16 cellular contexts compared by ENCODE assay signal in the genomic region with DNA sequence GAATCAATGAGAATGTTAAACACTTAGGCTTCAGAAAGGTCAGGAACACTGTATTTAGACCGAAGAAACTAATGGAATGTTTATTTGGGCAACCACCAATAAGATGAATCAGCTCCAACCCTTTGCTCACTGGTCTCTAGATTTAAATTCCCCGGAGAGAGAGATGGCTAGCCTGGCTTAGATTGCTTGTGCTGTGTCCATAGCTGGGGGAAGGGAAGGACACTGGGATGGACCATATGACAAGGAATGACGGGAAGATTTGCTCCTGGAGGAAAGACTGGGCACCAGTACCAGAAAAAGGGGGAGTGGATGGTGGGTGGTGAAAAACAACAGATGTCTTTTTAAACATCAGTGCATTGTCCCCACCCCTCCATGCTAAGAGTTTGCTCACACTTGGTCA.
DNase-seq lines count a peak whose midpoint lies in the region; ATAC-seq and TF ChIP-seq lines count a peak whose summit lies in the region.
"Had no signal": no experiment of that assay in that cellular context is flagged by ENCODE, and none has a peak within 500 bp of the region (broad histone marks: within the 10 kb centered on the region; RNA-seq: fewer than 3 reads in every experiment).

No MANE protein-coding gene starts in this region.

- in situ Hi-C loops in brain microvascular endothelial cell (cut with HindIII; ENCODE audit: low pct_ligation_motif_present, low sequenced_read_pairs): no loop called here
- in situ Hi-C loops in HAP-1 (cut with MboI; ENCODE audit: low sequenced_read_pairs): no loop called here

- H3K9me3 ChIP-seq in HAP-1 (no peaks in the 10 kb centered on the region), A673 (ENCODE audit: low read depth, low read length, poor library complexity, severe bottlenecking) (no peaks in the 10 kb centered on the region)
- H3K9me3 ChIP-seq: BE2C, SJSA1 had no signal

- peaks cover 32% of the 10 kb centered on the region for H3K4me1 ChIP-seq in ACC112 (ENCODE audit: control insufficient read depth, insufficient read depth, low read length, unreplicated experiment)
- H3K4me1 ChIP-seq in HAP-1: no peaks in the 10 kb centered on the region
- no peaks in the 10 kb centered on the region for H3K4me1 ChIP-seq in A673 (ENCODE audit: insufficient read depth, low read length, poor library complexity, severe bottlenecking)

- no peaks in the 10 kb centered on the region for H3K9me3 Mint-ChIP-seq in activated CD4-positive, alpha-beta memory T cell treated with anti-CD3 and anti-CD28 coated beads for 36 hours
- H3K9me3 Mint-ChIP-seq in activated CD8-positive, alpha-beta T cell treated with anti-CD3 and anti-CD28 coated beads for 36 hours: no peaks in the 10 kb centered on the region
- H3K9me3 Mint-ChIP-seq: endodermal cell had no signal

- peak overlapping the region; percentile 82 for H2AFZ ChIP-seq in ACC112 (ENCODE audit: low read length, unreplicated experiment)

- H3K27ac ChIP-seq in ACC112 (ENCODE audit: low read depth, low read length) (peak overlapping the region; percentile 79), brain microvascular endothelial cell (no peak overlapping the region), A673 (ENCODE audit: low read depth, low read length, poor library complexity, severe bottlenecking) (no peak overlapping the region)
- H3K27ac ChIP-seq: KMS-11, SJSA1 had no signal

- H3K27ac Mint-ChIP-seq in activated CD4-positive, alpha-beta memory T cell treated with anti-CD3 and anti-CD28 coated beads for 36 hours: no peak overlapping the region
- no peak overlapping the region for H3K27ac Mint-ChIP-seq in activated CD8-positive, alpha-beta T cell treated with anti-CD3 and anti-CD28 coated beads for 36 hours
- H3K27ac Mint-ChIP-seq: endodermal cell, progenitor cell of endocrine pancreas had no signal

- H3K36me3 Mint-ChIP-seq in activated CD4-positive, alpha-beta memory T cell treated with anti-CD3 and anti-CD28 coated beads for 36 hours: no peaks in the 10 kb centered on the region
- no peaks in the 10 kb centered on the region for H3K36me3 Mint-ChIP-seq in activated CD8-positive, alpha-beta T cell treated with anti-CD3 and anti-CD28 coated beads for 36 hours (ENCODE audit: low read depth)

- H3K4me3 ChIP-seq in ACC112 (ENCODE audit: low read depth, low read length): peak overlapping the region; percentile 44; the same call in 1 of the 2 replicates
- H3K4me3 ChIP-seq in brain microvascular endothelial cell (ENCODE audit: low read depth, low read length): no peak overlapping the region
- H3K4me3 ChIP-seq in HAP-1: no peak overlapping the region
- H3K4me3 ChIP-seq in A673 (ENCODE audit: low read depth, low read length, poor library complexity, severe bottlenecking): no peak overlapping the region
- H3K4me3 ChIP-seq: SJSA1 had no signal

- CTCF ChIA-PET in activated CD4-positive, alpha-beta memory T cell treated with anti-CD3 and anti-CD28 coated beads for 36 hours (lab: Charles Lee): no interaction called here
- CTCF ChIA-PET in activated CD8-positive, alpha-beta T cell treated with anti-CD3 and anti-CD28 coated beads for 36 hours (lab: Charles Lee): no interaction called here
- CTCF ChIA-PET in A673 (lab: Charles Lee): no interaction called here

- no peak for ATAC-seq in activated CD8-positive, alpha-beta T cell treated with anti-CD3 and anti-CD28 coated beads for 36 hours

- intact Hi-C loops in activated CD4-positive, alpha-beta memory T cell treated with anti-CD3 and anti-CD28 coated beads for 36 hours (cut with micrococcal nuclease): no loop called here
- intact Hi-C loops in activated CD8-positive, alpha-beta T cell treated with anti-CD3 and anti-CD28 coated beads for 36 hours (cut with micrococcal nuclease): no loop called here
- intact Hi-C loops in A673 (cut with micrococcal nuclease; ENCODE audit: unreplicated experiment): no loop called here

- H3K27me3 Mint-ChIP-seq in activated CD4-positive, alpha-beta memory T cell treated with anti-CD3 and anti-CD28 coated beads for 36 hours: peaks cover 6% of the 10 kb centered on the region
- H3K27me3 Mint-ChIP-seq in activated CD8-positive, alpha-beta T cell treated with anti-CD3 and anti-CD28 coated beads for 36 hours: peaks cover 7% of the 10 kb centered on the region
- H3K27me3 Mint-ChIP-seq: progenitor cell of endocrine pancreas had no signal

- no peak for TF ChIP-seq CTCF in brain microvascular endothelial cell (IDR thresholded peaks at IDR 0.05; ENCODE audit: low read depth, low read length, missing control alignments)
- no peak for TF ChIP-seq CTCF in activated CD8-positive, alpha-beta T cell treated with anti-CD3 and anti-CD28 coated beads for 36 hours (IDR thresholded peaks at IDR 0.05)
- TF ChIP-seq CTCF in A673 (conservative IDR thresholded peaks at IDR 0.05; ENCODE audit: low read depth, low read length): no peak

- POLR2A ChIA-PET in activated CD4-positive, alpha-beta memory T cell treated with anti-CD3 and anti-CD28 coated beads for 36 hours (lab: Charles Lee): no interaction called here
- POLR2A ChIA-PET in activated CD8-positive, alpha-beta T cell treated with anti-CD3 and anti-CD28 coated beads for 36 hours (lab: Charles Lee): no interaction called here
- POLR2A ChIA-PET in A673 (lab: Charles Lee; ENCODE audit: low non-redundant PET): no interaction called here

- no peaks in the 10 kb centered on the region for H3K4me1 Mint-ChIP-seq in activated CD4-positive, alpha-beta memory T cell treated with anti-CD3 and anti-CD28 coated beads for 36 hours (ENCODE audit: low read depth)
- H3K4me1 Mint-ChIP-seq in activated CD8-positive, alpha-beta T cell treated with anti-CD3 and anti-CD28 coated beads for 36 hours (ENCODE audit: low read depth): no peaks in the 10 kb centered on the region

- BruUV-seq in A673 (replicated peaks; lab: Mats Ljungman, UMichigan): no TSS peak

- H3K36me3 ChIP-seq in ACC112 (ENCODE audit: insufficient read depth, low read length): no peaks in the 10 kb centered on the region
- H3K36me3 ChIP-seq in brain microvascular endothelial cell (replicated peaks): no peaks in the 10 kb centered on the region
- no peaks in the 10 kb centered on the region for H3K36me3 ChIP-seq in HAP-1 (replicated peaks)
- H3K36me3 ChIP-seq in A673 (ENCODE audit: insufficient read depth, low read length, poor library complexity, severe bottlenecking): no peaks in the 10 kb centered on the region
- H3K36me3 ChIP-seq: BE2C, SJSA1 had no signal

- no peaks in the 10 kb centered on the region for H3K79me2 ChIP-seq in ACC112 (ENCODE audit: control insufficient read depth, insufficient read depth, low read length, unreplicated experiment)

- H3K27me3 ChIP-seq in ACC112 (ENCODE audit: insufficient read depth, low read length) (no peaks in the 10 kb centered on the region), brain microvascular endothelial cell (replicated peaks) (no peaks in the 10 kb centered on the region), HAP-1 (ENCODE audit: low read depth) (no peaks in the 10 kb centered on the region), A673 (replicated peaks; ENCODE audit: insufficient read depth, low read depth, low read length, poor library complexity) (no peaks in the 10 kb centered on the region)
- H3K27me3 ChIP-seq: BE2C, SJSA1 had no signal

- DNase-seq in HCEC 1CT (peak; percentile 86), brain microvascular endothelial cell (peak; percentile 41), kidney tubule cell (ENCODE audit: low spot score) (peak; percentile 8), HAP-1 (ENCODE audit: low spot score in 2 of 2) (no peak), A673 (ENCODE audit: low spot score) (no peak)
- no peak for DNase-seq in activated CD4-positive, alpha-beta memory T cell treated with anti-CD3 and anti-CD28 coated beads for 36 hours
- DNase-seq in activated CD8-positive, alpha-beta T cell treated with anti-CD3 and anti-CD28 coated beads for 36 hours: no peak
- DNase-seq: BE2C; endodermal cell; NCI-H2081; stimulated activated CD4-positive, alpha-beta T cell treated with anti-CD3 and anti-CD28 coated beads, Interleukin-4, amount 100 ng/mL, for 4 hours; stimulated activated naive CD4-positive, alpha-beta T cell had no signal

- H3K4me3 Mint-ChIP-seq in activated CD4-positive, alpha-beta memory T cell treated with anti-CD3 and anti-CD28 coated beads for 36 hours: no peak overlapping the region
- H3K4me3 Mint-ChIP-seq in activated CD8-positive, alpha-beta T cell treated with anti-CD3 and anti-CD28 coated beads for 36 hours: no peak overlapping the region
- H3K4me3 Mint-ChIP-seq: endodermal cell had no signal

Comparison
In these comparisons a context has a peak if more than half of its experiments do, and no peak if none do; other contexts are left out.
1. DNase-seq: peak in HCEC 1CT (single experiment), brain microvascular endothelial cell (single experiment) and kidney tubule cell (single experiment); none in activated CD4-positive, alpha-beta memory T cell treated with anti-CD3 and anti-CD28 coated beads for 36 hours (single experiment), HAP-1 (0 of 2), activated CD8-positive, alpha-beta T cell treated with anti-CD3 and anti-CD28 coated beads for 36 hours (single experiment) and A673 (single experiment).